1 cellular context compared by ENCODE assay signal in the genomic region with DNA sequence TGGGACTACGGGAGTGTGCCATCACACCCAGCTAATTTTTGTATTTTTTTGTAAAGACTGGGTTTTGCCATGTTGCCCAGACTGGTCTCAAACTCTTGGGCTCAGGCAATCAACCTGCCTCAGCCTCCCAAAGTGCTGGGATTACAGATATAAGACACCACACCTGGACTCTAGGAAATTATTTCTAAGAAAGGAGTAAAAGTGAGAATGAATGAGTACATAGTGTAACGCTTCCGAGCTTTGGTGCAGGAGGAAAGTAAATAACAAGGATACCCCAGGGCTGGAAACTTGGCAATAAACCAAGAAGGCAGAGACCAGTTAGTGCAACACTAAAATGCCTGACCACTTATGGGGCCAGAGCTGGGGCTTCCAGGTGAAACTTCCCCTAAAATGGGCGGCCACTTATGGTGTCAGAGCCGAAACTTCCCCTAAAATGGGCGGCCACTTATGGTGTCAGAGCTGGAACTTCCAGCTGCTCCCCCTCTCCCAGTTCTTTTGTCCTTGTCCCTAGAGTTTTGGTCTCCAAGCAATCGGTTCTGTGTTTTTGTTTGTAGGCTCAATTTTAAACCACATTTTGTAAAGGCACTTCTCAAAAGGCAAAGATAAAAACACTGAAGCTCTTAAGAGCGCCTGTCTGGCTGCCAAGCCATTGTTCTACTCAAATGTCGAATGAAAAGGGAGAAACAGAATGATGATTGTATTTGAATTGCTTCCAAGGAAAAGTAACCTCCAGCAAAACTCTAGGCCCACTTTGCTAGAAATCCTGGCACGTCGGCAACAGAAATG.
TF ChIP-seq lines count a peak whose summit lies in the region.

No MANE protein-coding gene starts in this region.

TF ChIP-seq in SK-N-SH, 30 proteins besides CTCF, POLR2A, EP300 and RAD21 (continued from another document):
- TF ChIP-seq NRF1 (IDR thresholded peaks at IDR 0.05; ENCODE audit: low read depth, low read length) (no peak), ELF1 (IDR thresholded peaks at IDR 0.05) (no peak), FOXM1 (IDR thresholded peaks at IDR 0.05; ENCODE audit: low read depth) (no peak), GATA2 (CRISPR knock-in tag; IDR thresholded peaks at IDR 0.05) (no peak), TAF1 (IDR thresholded peaks at IDR 0.05; ENCODE audit: borderline replicate concordance, low read depth, low read length) (no peak)
- TF ChIP-seq, protein P1, sequence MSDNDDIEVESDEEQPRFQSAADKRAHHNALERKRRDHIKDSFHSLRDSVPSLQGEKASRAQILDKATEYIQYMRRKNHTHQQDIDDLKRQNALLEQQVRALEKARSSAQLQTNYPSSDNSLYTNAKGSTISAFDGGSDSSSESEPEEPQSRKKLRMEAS (IDR thresholded peaks at IDR 0.05; ENCODE audit: low read depth), result no peak
